Comparison of ENCODE assay signal across 8 cellular contexts in genomic region chr4:158578476-158578875, GRCh38. TPM values are rescaled to one million over a fixed set of nuclear protein-coding genes. Genes with fewer than 3 reads are reported as not detected.
DNase-seq lines count a peak whose midpoint lies in the region; ATAC-seq, FAIRE-seq and TF ChIP-seq lines count a peak whose summit lies in the region.
"Had no signal": no experiment of that assay in that cellular context is flagged by ENCODE, and none has a peak within 500 bp of the region (broad histone marks: within the 10 kb centered on the region; RNA-seq: fewer than 3 reads in every experiment).

No MANE protein-coding gene starts in this region.

- DNase-seq in GM13977 (ENCODE audit: low spot score) (no peak), NB4 (ENCODE audit: low read depth) (peak; percentile 30), bronchial epithelial cell (ENCODE audit: low read depth) (peak; percentile 63), non-pigmented ciliary epithelial cell (ENCODE audit: low read depth) (peak; percentile 19), esophagus squamous epithelium (lab: John Stamatoyannopoulos, UW) (no peak)

- H3K27ac ChIP-seq in esophagus squamous epithelium, result no peak overlapping the region
- H3K27ac ChIP-seq: SJSA1 had no signal

- in situ Hi-C loops in GM13977 (cut with MboI; ENCODE audit: low pct_unique_long_range_greater_than_20kb, low sequenced_read_pairs, unreplicated experiment), result no loop called here

- H3K27me3 ChIP-seq in bronchial epithelial cell (ENCODE audit: control insufficient read depth, insufficient read depth, low read length) (no peaks in the 10 kb centered on the region), esophagus squamous epithelium (no peaks in the 10 kb centered on the region)

- ATAC-seq in GM21367 (IDR thresholded peaks at IDR 0.05; ENCODE audit: unreplicated experiment) (no peak), GM21381 (IDR thresholded peaks at IDR 0.05; ENCODE audit: unreplicated experiment) (no peak)

- no peak for FAIRE-seq in bronchial epithelial cell (lab: Jason Lieb, UNC)

- no peak for TF ChIP-seq POLR2A in NB4 (IDR thresholded peaks at IDR 0.05; ENCODE audit: extremely low read depth, insufficient read length)
- TF ChIP-seq POLR2A in esophagus squamous epithelium (IDR thresholded peaks at IDR 0.05), result no peak

- no peaks in the 10 kb centered on the region for H3K9me3 ChIP-seq in esophagus squamous epithelium
- H3K9me3 ChIP-seq: SJSA1 had no signal

- intact Hi-C loops in esophagus squamous epithelium (cut with DNase I), result no loop called here

- WGBS in esophagus squamous epithelium, 2 donors, result 26 to 47% methylated on average over 1 of the region's 1 CpG

- TF ChIP-seq CTCF in GM13977 (IDR thresholded peaks at IDR 0.05; ENCODE audit: extremely low read depth, insufficient read depth, missing control alignments) (peak; percentile 20), NB4 (IDR thresholded peaks at IDR 0.05; ENCODE audit: low read depth, low read length) (peak; percentile 31), bronchial epithelial cell (IDR thresholded peaks at IDR 0.05; ENCODE audit: insufficient read depth, low read length, severe bottlenecking) (peak; percentile 41), esophagus squamous epithelium (IDR thresholded peaks at IDR 0.05) (no peak)

- no peaks in the 10 kb centered on the region for H3K36me3 ChIP-seq in bronchial epithelial cell (ENCODE audit: control insufficient read depth, insufficient read depth, low read length)
- H3K36me3 ChIP-seq in esophagus squamous epithelium, result no peaks in the 10 kb centered on the region
- H3K36me3 ChIP-seq: SJSA1 had no signal

- no peak overlapping the region for H3K4me3 ChIP-seq in NB4 (ENCODE audit: low read depth, low read length)
- H3K4me3 ChIP-seq in bronchial epithelial cell (ENCODE audit: low read depth, low read length), result no peak overlapping the region
- no peak overlapping the region for H3K4me3 ChIP-seq in esophagus squamous epithelium
- H3K4me3 ChIP-seq: SJSA1 had no signal

- H3K4me1 ChIP-seq in esophagus squamous epithelium, result no peaks in the 10 kb centered on the region
- H3K4me1 ChIP-seq: SJSA1 had no signal

RNA-seq across cellular contexts. Expression of gene RXFP1, which starts 56.8 kb away (rescaled TPM):
- total RNA-seq in bronchial epithelial cell (under 0.01 TPM in 1 of 2 replicates, not detected in the other), esophagus squamous epithelium (under 1 TPM in 2 of 4 donors, not detected in 2; 0.15 to 0.19 TPM)

Comparison
In these comparisons a context has a peak if more than half of its experiments do, and no peak if none do; other contexts are left out.
1. DNase-seq: peak in NB4 (single experiment), bronchial epithelial cell (single experiment) and non-pigmented ciliary epithelial cell (single experiment); none in GM13977 (single experiment) and esophagus squamous epithelium (single experiment).
2. CTCF ChIP-seq: peak in GM13977 (single experiment), NB4 (single experiment) and bronchial epithelial cell (single experiment); none in esophagus squamous epithelium (0 of 6).